In genomic region chr13:20387006-20387405, GRCh38 we compare ENCODE assay signal across 24 cellular contexts.
"Had no signal": no experiment of that assay in that cellular context is flagged by ENCODE, and none has a peak within 500 bp of the region (broad histone marks: within the 10 kb centered on the region; RNA-seq: fewer than 3 reads in every experiment).

No MANE protein-coding gene starts in this region.

- H3K9me3 ChIP-seq: adrenal gland, ascending aorta, colonic mucosa, heart right ventricle, mucosa of descending colon, ovary, prostate gland, right atrium auricular region, SJSA1, thoracic aorta, upper lobe of left lung had no signal

- H3K4me3 ChIP-seq: adrenal gland, ascending aorta, colonic mucosa, heart right ventricle, mucosa of descending colon, ovary, prostate gland, right atrium auricular region, SJSA1, spleen, thoracic aorta, upper lobe of left lung had no signal

- H3K36me3 ChIP-seq: adrenal gland, ascending aorta, colonic mucosa, heart right ventricle, ovary, prostate gland, right atrium auricular region, SJSA1, spleen, thoracic aorta, upper lobe of left lung had no signal

- H3K4me1 ChIP-seq: adrenal gland, colonic mucosa, prostate gland, right atrium auricular region, SJSA1, spleen, upper lobe of left lung had no signal

- H3K27me3 Mint-ChIP-seq: activated naive CD8-positive, alpha-beta T cell had no signal

- DNase-seq: activated CD4-positive, alpha-beta memory T cell treated with anti-CD3 and anti-CD28 coated beads, Interleukin-2, amount 10 ng/mL, durations not matched to agents 7 days and 5 days; activated CD4-positive, alpha-beta T cell treated with anti-CD3 and anti-CD28 coated beads for 48 hours; activated CD4-positive, CD25-positive, alpha-beta regulatory T cell; activated effector memory CD4-positive, alpha-beta T cell treated with anti-CD3 and anti-CD28 coated beads, Interleukin-2, amount 50 U/mL, for 16 hours; activated T-cell treated with anti-CD3 and anti-CD28 coated beads, Interleukin-2, amount 50 U/mL, for 48 hours; adrenal gland; colonic mucosa; heart right ventricle; left colon; mesenchymal stem cell; mucosa of descending colon; ovary; spleen; stimulated activated CD4-positive, alpha-beta T cell treated with anti-CD3 and anti-CD28 coated beads, Interleukin-4, amount 100 ng/mL, for 1 hour; stimulated activated naive CD4-positive, alpha-beta T cell; T1000; upper lobe of left lung had no signal

- H3K27ac Mint-ChIP-seq: activated CD4-positive, alpha-beta memory T cell treated with anti-CD3 and anti-CD28 coated beads, Interleukin-2, amount 10 ng/mL, durations not matched to agents 7 days and 5 days; activated naive CD8-positive, alpha-beta T cell had no signal

- H3K27me3 ChIP-seq: adrenal gland, ascending aorta, colonic mucosa, heart right ventricle, ovary, right atrium auricular region, SJSA1, spleen, upper lobe of left lung had no signal

- H3K36me3 Mint-ChIP-seq: activated naive CD8-positive, alpha-beta T cell had no signal

- H3K27ac ChIP-seq: adrenal gland, colonic mucosa, ovary, prostate gland, right atrium auricular region, SJSA1, spleen, upper lobe of left lung had no signal

- ATAC-seq: heart right ventricle, left colon, mucosa of descending colon had no signal

- H3K4me3 Mint-ChIP-seq: activated CD4-positive, alpha-beta memory T cell treated with anti-CD3 and anti-CD28 coated beads, Interleukin-2, amount 10 ng/mL, durations not matched to agents 7 days and 5 days; activated naive CD8-positive, alpha-beta T cell; T-helper 1 cell treated with Interleukin-12 subunit alpha and Interleukin-12 subunit beta and Interleukin-4 antibody, amounts not matched to agents 30 μg/mL and 1 μg/mL, for 36 hours had no signal

- H3K9me3 Mint-ChIP-seq: activated CD4-positive, alpha-beta memory T cell treated with anti-CD3 and anti-CD28 coated beads, Interleukin-2, amount 10 ng/mL, durations not matched to agents 7 days and 5 days; T-helper 1 cell treated with Interleukin-12 subunit alpha and Interleukin-12 subunit beta and Interleukin-4 antibody, amounts not matched to agents 30 μg/mL and 1 μg/mL, for 36 hours had no signal
